7 cellular contexts compared by ENCODE assay signal in genomic region chr21:14814282-14814681, GRCh38.
"Had no signal": no experiment of that assay in that cellular context is flagged by ENCODE, and none has a peak within 500 bp of the region (broad histone marks: within the 10 kb centered on the region; RNA-seq: fewer than 3 reads in every experiment).

No MANE protein-coding gene starts in this region.

- H3K27ac ChIP-seq: HL-60 had no signal

- ATAC-seq: HepG2, K562 had no signal

- H3K4me3 Mint-ChIP-seq: IgD-negative memory B cell had no signal

- H3K36me3 Mint-ChIP-seq: IgD-negative memory B cell had no signal

- H3K27me3 Mint-ChIP-seq: IgD-negative memory B cell had no signal

- H3K4me3 ChIP-seq: K562 had no signal

- FAIRE-seq: HepG2, HTR-8/SVneo, K562 had no signal

- DNase-seq: IMR-90, KBM-7 had no signal

- H3K27ac Mint-ChIP-seq: IgD-negative memory B cell had no signal
